Comparison of ENCODE assay signal across 16 cellular contexts in genomic region chr21:32748529-32748928, GRCh38. TPM values are rescaled to one million over a fixed set of nuclear protein-coding genes. Genes with fewer than 3 reads are reported as not detected.
DNase-seq lines count a peak whose midpoint lies in the region; ATAC-seq, FAIRE-seq and TF ChIP-seq lines count a peak whose summit lies in the region.
"Had no signal": no experiment of that assay in that cellular context is flagged by ENCODE, and none has a peak within 500 bp of the region (broad histone marks: within the 10 kb centered on the region; RNA-seq: fewer than 3 reads in every experiment).

No MANE protein-coding gene starts in this region.

- no peak overlapping the region for H3K4me3 ChIP-seq in HepG2 (replicated peaks in 1 of 3; ENCODE audit: insufficient read depth in 1 of 3, low read depth in 2 of 3, low read length in 3 of 3)
- no peak overlapping the region for H3K4me3 ChIP-seq in right lobe of liver
- H3K4me3 ChIP-seq: Peyer's patch had no signal

- TF ChIP-seq RAD21 in HepG2 (CRISPR knock-in tag; IDR thresholded peaks at IDR 0.05) = no peak

- no peaks in the 10 kb centered on the region for H4K20me1 ChIP-seq in HepG2 (ENCODE audit: insufficient read depth, low read length)

- intact Hi-C loops in HepG2 (cut with micrococcal nuclease; ENCODE audit: unreplicated experiment) (no loop called here), right lobe of liver (cut with DNase I) (no loop called here)

- TF ChIP-seq CTCF in HepG2 (CRISPR knock-in tag; IDR thresholded peaks at IDR 0.05) (no peak), right lobe of liver (IDR thresholded peaks at IDR 0.05) (no peak)

- no peak for TF ChIP-seq EP300 in HepG2 (IDR thresholded peaks at IDR 0.05; ENCODE audit: low read depth in 2 of 2, low read length in 2 of 2)
- no peak for TF ChIP-seq EP300 in HepG2 (CRISPR knock-in tag; IDR thresholded peaks at IDR 0.05; ENCODE audit: borderline replicate concordance)

- H3K27me3 ChIP-seq in HepG2 (ENCODE audit: control insufficient read depth in 1 of 2, insufficient read depth in 2 of 2, low read length in 2 of 2) = no peaks in the 10 kb centered on the region
- no peaks in the 10 kb centered on the region for H3K27me3 ChIP-seq in right lobe of liver
- H3K27me3 ChIP-seq: BE2C, Peyer's patch had no signal

- TF ChIP-seq POLR2A in HepG2 (IDR thresholded peaks at IDR 0.05; ENCODE audit: insufficient read depth in 1 of 2, low read depth in 2 of 2, low read length in 2 of 2) (no peak), right lobe of liver (IDR thresholded peaks at IDR 0.05) (no peak)

- H3K27ac ChIP-seq in HepG2 (ENCODE audit: extremely low read length, insufficient read depth, low read length) = peak overlapping the region; percentile 21
- H3K27ac ChIP-seq in right lobe of liver = no peak overlapping the region
- H3K27ac ChIP-seq in caudate nucleus (ENCODE audit: low read depth, low read length) = peak overlapping the region; percentile 91
- H3K27ac ChIP-seq: Peyer's patch had no signal

- peaks cover 3% of the 10 kb centered on the region for H3K79me2 ChIP-seq in HepG2 (ENCODE audit: insufficient read depth, low read length)

- H3K36me3 ChIP-seq in HepG2 (replicated peaks in 1 of 2; ENCODE audit: control insufficient read depth in 1 of 2, insufficient read depth in 2 of 2, low read length in 2 of 2) = peaks cover 9 to 66% of the 10 kb centered on the region in 2 experiments; a peak in 4 of 5 replicates
- peaks cover 0 to 66% (median 31%) of the 10 kb centered on the region in 4 donors for H3K36me3 ChIP-seq in right lobe of liver

- no peak overlapping the region for H3K9ac ChIP-seq in HepG2 (ENCODE audit: insufficient read depth, low read depth, low read length)

- POLR2A ChIA-PET in HepG2 (lab: Yijun Ruan, JAX) = interaction anchor here (2.4 kb wide), 1 partner anchor 20 kb away, joined by 11 read pairs; the partner anchor contains the start of gene SYNJ1

- H3K9me3 ChIP-seq in HepG2 (ENCODE audit: low read length) (no peaks in the 10 kb centered on the region), right lobe of liver (no peaks in the 10 kb centered on the region)
- H3K9me3 ChIP-seq: BE2C, Peyer's patch had no signal

- H3K9me3 Mint-ChIP-seq in stimulated activated naive B cell treated with anti-CD40 and anti-IgM and Interleukin-4, amounts not matched to agents 10 μg/mL and 1 μg/mL and 100 μg/mL, for 72 hours = peaks cover 1 to 7% of the 10 kb centered on the region in 2 donors

- H3K4me3 Mint-ChIP-seq in stimulated activated naive B cell treated with anti-CD40 and anti-IgM and Interleukin-4, amounts not matched to agents 10 μg/mL and 1 μg/mL and 100 μg/mL, for 72 hours = no peak overlapping the region

- H2AFZ ChIP-seq in HepG2 (ENCODE audit: low read length) = no peak overlapping the region

- no peaks in the 10 kb centered on the region for H3K27me3 Mint-ChIP-seq in stimulated activated naive B cell treated with anti-CD40 and anti-IgM and Interleukin-4, amounts not matched to agents 10 μg/mL and 1 μg/mL and 100 μg/mL, for 72 hours

- in situ Hi-C loops in HepG2 (cut with HindIII; ENCODE audit: extremely low pct_ligation_motif_present, low pct_unique_long_range_greater_than_20kb) = no loop called here

- H3K4me2 ChIP-seq in HepG2 (ENCODE audit: low read depth, low read length) = no peak overlapping the region

- peak; percentile 18 for DNase-seq in HepG2 (ENCODE audit: low spot score)
- no peak for DNase-seq in right lobe of liver
- no peak for DNase-seq in caudate nucleus (lab: John Stamatoyannopoulos, UW)
- DNase-seq in midbrain (lab: John Stamatoyannopoulos, UW) = peak; percentile 16
- no peak for DNase-seq in stimulated activated naive B cell treated with anti-CD40 and anti-IgM and Interleukin-4, amounts not matched to agents 10 μg/mL and 1 μg/mL and 100 μg/mL, for 72 hours
- DNase-seq: BE2C, DMS79 treated with DMSO at 0.1 percent for 48 hours, Karpas-422, MV-4-11, NCI-H2081, NCI-H446, NCI-H526, Peyer's patch had no signal

- no TSS peak for BruUV-seq in HepG2 (replicated peaks; lab: Mats Ljungman, UMichigan)

- no peak overlapping the region for H3K27ac Mint-ChIP-seq in stimulated activated naive B cell treated with anti-CD40 and anti-IgM and Interleukin-4, amounts not matched to agents 10 μg/mL and 1 μg/mL and 100 μg/mL, for 72 hours

- no peak for FAIRE-seq in HepG2 (lab: Jason Lieb, UNC)
- FAIRE-seq: H54 had no signal

- CTCF ChIA-PET in HepG2 (lab: Yijun Ruan, JAX; ENCODE audit: low intra/inter-chr PET ratio, low total read pairs) = no interaction called here

- H3K4me1 Mint-ChIP-seq in stimulated activated naive B cell treated with anti-CD40 and anti-IgM and Interleukin-4, amounts not matched to agents 10 μg/mL and 1 μg/mL and 100 μg/mL, for 72 hours = peaks cover 0 to 18% of the 10 kb centered on the region in 2 donors

- peaks cover 53 to 83% of the 10 kb centered on the region in 2 donors for H3K36me3 Mint-ChIP-seq in stimulated activated naive B cell treated with anti-CD40 and anti-IgM and Interleukin-4, amounts not matched to agents 10 μg/mL and 1 μg/mL and 100 μg/mL, for 72 hours

- ATAC-seq in HepG2 (no peak), right lobe of liver (no peak), HG03439 (IDR thresholded peaks at IDR 0.05; ENCODE audit: unreplicated experiment) (no peak), GM19397 (IDR thresholded peaks at IDR 0.05; ENCODE audit: unreplicated experiment) (no peak)
- ATAC-seq in stimulated activated naive B cell treated with anti-CD40 and anti-IgM and Interleukin-4, amounts not matched to agents 10 μg/mL and 1 μg/mL and 100 μg/mL, for 72 hours (replicated peaks) = no peak

- peaks cover 25% of the 10 kb centered on the region for H3K4me1 ChIP-seq in HepG2 (ENCODE audit: insufficient read depth, low read length)
- H3K4me1 ChIP-seq in right lobe of liver = no peaks in the 10 kb centered on the region
- H3K4me1 ChIP-seq: BE2C, Peyer's patch had no signal

- 78% methylated on average over 5 of the region's 5 CpGs for WGBS in HepG2 (ENCODE audit: low lambda C conversion rate)
- WGBS in right lobe of liver (ENCODE audit: insufficient coverage, low coverage, low lambda C conversion rate, missing lambda C conversion rate) = 89% methylated on average over 5 of the region's 5 CpGs

TF ChIP-seq in HepG2, 621 proteins besides CTCF, POLR2A, EP300 and RAD21 (continues in another document):
- no peak for TF ChIP-seq ATF1 (CRISPR knock-in tag; IDR thresholded peaks at IDR 0.05)
- no peak for TF ChIP-seq ZNF713 (CRISPR knock-in tag; IDR thresholded peaks at IDR 0.05)
- no peak for TF ChIP-seq TAF1 (CRISPR knock-in tag; IDR thresholded peaks at IDR 0.05)
- no peak for TF ChIP-seq ZNF572 (CRISPR knock-in tag; IDR thresholded peaks at IDR 0.05)
- no peak for TF ChIP-seq FOSL1 (CRISPR knock-in tag; IDR thresholded peaks at IDR 0.05; ENCODE audit: borderline replicate concordance)

RNA-seq across cellular contexts. Expression of gene SYNJ1, which starts 20.7 kb away (rescaled TPM):
- total RNA-seq in HepG2 (2016; rRNA removed; fragmentation: Illumina TruSeq; extraction: Trizol) = 2.7 and 6.4 TPM in 2 replicates
- total RNA-seq in HepG2 (2016; cell fraction: cytosol; rRNA removed; fragmentation: Illumina TruSeq; extraction: Trizol; ENCODE audit: low read depth) = 0.79 and 0.81 TPM in 2 replicates
- 2.8 and 6.0 TPM in 2 replicates for total RNA-seq in HepG2 (2016; cell fraction: insoluble cytoplasmic fraction; rRNA removed; fragmentation: Illumina TruSeq; extraction: Trizol)
- total RNA-seq in HepG2 (2016; cell fraction: membrane; rRNA removed; fragmentation: Illumina TruSeq; extraction: Trizol) = 1.4 and 2.0 TPM in 2 replicates
- 5.3 and 5.5 TPM in 2 replicates for total RNA-seq in HepG2 (2016; cell fraction: nucleus; rRNA removed; fragmentation: Illumina TruSeq; extraction: Trizol)
- polyA plus RNA-seq in HepG2 (2011; rRNA removed) = 1.7 and 2.0 TPM in 2 replicates
- 0.87 and 1.2 TPM in 2 replicates for polyA plus RNA-seq in HepG2 (2011; cell fraction: cytosol; rRNA removed)
- polyA plus RNA-seq in HepG2 (2011; cell fraction: nucleus; rRNA removed) = 5.9 and 6.7 TPM in 2 replicates
- polyA plus RNA-seq in HepG2 (2012) = 3.2 and 3.6 TPM in 2 replicates
- polyA plus RNA-seq in HepG2 (2016; cell fraction: cytosol; fragmentation: Illumina TruSeq; extraction: Trizol; ENCODE audit: low read depth) = 0.16 and 0.20 TPM in 2 replicates
- 3.7 and 5.3 TPM in 2 replicates for polyA plus RNA-seq in HepG2 (2016; cell fraction: insoluble cytoplasmic fraction; fragmentation: Illumina TruSeq; extraction: Trizol; ENCODE audit: low read depth)
- polyA plus RNA-seq in HepG2 (2016; cell fraction: membrane; fragmentation: Illumina TruSeq; extraction: Trizol; ENCODE audit: low read depth) = 0.62 and 0.63 TPM in 2 replicates
- 8.5 and 10.3 TPM in 2 replicates for polyA plus RNA-seq in HepG2 (2016; cell fraction: nucleus; fragmentation: Illumina TruSeq; extraction: Trizol; ENCODE audit: insufficient read depth, low read depth)
- 3.5 and 10.1 TPM in 2 replicates for polyA minus RNA-seq in HepG2 (2011; rRNA and poly(A)+ RNA removed; ENCODE audit: low replicate concordance)
- polyA minus RNA-seq in HepG2 (2011; cell fraction: cytosol; rRNA and poly(A)+ RNA removed) = 2.1 and 2.3 TPM in 2 replicates
- 7.3 and 11.2 TPM in 2 replicates for polyA minus RNA-seq in HepG2 (2011; cell fraction: nucleus; rRNA and poly(A)+ RNA removed)
- total RNA-seq in right lobe of liver = 1 to 10 TPM; 5.6 to 8.7 (median 6.9) TPM

RNA-seq across cellular contexts. Expression of gene PAXBP1, which starts 23.0 kb away (rescaled TPM):
- total RNA-seq in HepG2 (2016; rRNA removed; fragmentation: Illumina TruSeq; extraction: Trizol) (24.6 and 40.8 TPM in 2 replicates), right lobe of liver (10 to 100 TPM; 12.6 to 18.0 (median 15.5) TPM)
- total RNA-seq in HepG2 (2016; cell fraction: cytosol; rRNA removed; fragmentation: Illumina TruSeq; extraction: Trizol; ENCODE audit: low read depth) = 6.0 and 6.9 TPM in 2 replicates
- 23.9 and 42.1 TPM in 2 replicates for total RNA-seq in HepG2 (2016; cell fraction: insoluble cytoplasmic fraction; rRNA removed; fragmentation: Illumina TruSeq; extraction: Trizol)
- total RNA-seq in HepG2 (2016; cell fraction: membrane; rRNA removed; fragmentation: Illumina TruSeq; extraction: Trizol) = 10.8 and 14.0 TPM in 2 replicates
- total RNA-seq in HepG2 (2016; cell fraction: nucleus; rRNA removed; fragmentation: Illumina TruSeq; extraction: Trizol) = 126 TPM in 2 replicates
- polyA plus RNA-seq in HepG2 (2011; rRNA removed) = 23.9 and 25.5 TPM in 2 replicates
- polyA plus RNA-seq in HepG2 (2011; cell fraction: cytosol; rRNA removed) = 3.9 and 5.3 TPM in 2 replicates
- 69.2 and 76.4 TPM in 2 replicates for polyA plus RNA-seq in HepG2 (2011; cell fraction: nucleus; rRNA removed)
- 28.4 and 30.9 TPM in 2 replicates for polyA plus RNA-seq in HepG2 (2012)
- 2.1 and 2.6 TPM in 2 replicates for polyA plus RNA-seq in HepG2 (2016; cell fraction: cytosol; fragmentation: Illumina TruSeq; extraction: Trizol; ENCODE audit: low read depth)
- polyA plus RNA-seq in HepG2 (2016; cell fraction: insoluble cytoplasmic fraction; fragmentation: Illumina TruSeq; extraction: Trizol; ENCODE audit: low read depth) = 21.0 and 23.0 TPM in 2 replicates
- polyA plus RNA-seq in HepG2 (2016; cell fraction: membrane; fragmentation: Illumina TruSeq; extraction: Trizol; ENCODE audit: low read depth) = 6.7 and 6.8 TPM in 2 replicates
- 139 and 142 TPM in 2 replicates for polyA plus RNA-seq in HepG2 (2016; cell fraction: nucleus; fragmentation: Illumina TruSeq; extraction: Trizol; ENCODE audit: insufficient read depth, low read depth)
- 8.9 and 18.9 TPM in 2 replicates for polyA minus RNA-seq in HepG2 (2011; rRNA and poly(A)+ RNA removed; ENCODE audit: low replicate concordance)
- 6.8 and 11.3 TPM in 2 replicates for polyA minus RNA-seq in HepG2 (2011; cell fraction: cytosol; rRNA and poly(A)+ RNA removed)
- 155 and 174 TPM in 2 replicates for polyA minus RNA-seq in HepG2 (2011; cell fraction: nucleus; rRNA and poly(A)+ RNA removed)

Comparison
In these comparisons a context has a peak if more than half of its experiments do, and no peak if none do; other contexts are left out.
1. DNase-seq: peak in HepG2 (single experiment) and midbrain (single experiment); none in right lobe of liver (0 of 3), caudate nucleus (0 of 61) and stimulated activated naive B cell treated with anti-CD40 and anti-IgM and Interleukin-4, amounts not matched to agents 10 μg/mL and 1 μg/mL and 100 μg/mL, for 72 hours (single experiment).
2. H3K27ac ChIP-seq: peak in HepG2 (single experiment) and caudate nucleus (single experiment); none in right lobe of liver (0 of 3).